In genomic region chr4:174929346-174929745, GRCh38 we compare ENCODE assay signal across 2 cellular contexts.
TF ChIP-seq lines count a peak whose summit lies in the region.

No MANE protein-coding gene starts in this region.

TF ChIP-seq in GM23338, 12 proteins besides CTCF, POLR2A, EP300 and RAD21:
- TF ChIP-seq POLR2AphosphoS5 (IDR thresholded peaks at IDR 0.05; ENCODE audit: low read depth) (no peak), ZNF331 (CRISPR knock-in tag; IDR thresholded peaks at IDR 0.05; ENCODE audit: low read depth) (no peak), ZNF114 (CRISPR knock-in tag; IDR thresholded peaks at IDR 0.05) (no peak), EZH2phosphoT487 (IDR thresholded peaks at IDR 0.05; ENCODE audit: unreplicated experiment) (no peak), ZNF462 (CRISPR knock-in tag; IDR thresholded peaks at IDR 0.05) (no peak), REST (IDR thresholded peaks at IDR 0.05; ENCODE audit: unreplicated experiment) (no peak), EZH2 (IDR thresholded peaks at IDR 0.05; ENCODE audit: low read depth, unreplicated experiment) (no peak), CREB1 (CRISPR knock-in tag; IDR thresholded peaks at IDR 0.05; ENCODE audit: low read depth) (no peak), STAT1 (IDR thresholded peaks at IDR 0.05; ENCODE audit: unreplicated experiment) (no peak), ETS1 (IDR thresholded peaks at IDR 0.05) (no peak), NANOG (IDR thresholded peaks at IDR 0.05; ENCODE audit: borderline replicate concordance) (no peak), JUNB (IDR thresholded peaks at IDR 0.05; ENCODE audit: unreplicated experiment) (no peak)

TF ChIP-seq in H1, 55 proteins besides CTCF, POLR2A, EP300 and RAD21:
- TF ChIP-seq CBX8 (IDR thresholded peaks at IDR 0.05; ENCODE audit: borderline replicate concordance, low read depth, low read length) = no peak
- TF ChIP-seq TAF1 (IDR thresholded peaks at IDR 0.05; ENCODE audit: low read depth, low read length) = no peak
- TF ChIP-seq HDAC2 (IDR thresholded peaks at IDR 0.05; ENCODE audit: borderline replicate concordance in 1 of 2, low read depth in 2 of 2, low read length in 2 of 2) = no peak
- TF ChIP-seq TAF7 (optimal IDR thresholded peaks at IDR 0.05; ENCODE audit: borderline replicate concordance, low read depth, low read length) = no peak
- TF ChIP-seq CHD2 (IDR thresholded peaks at IDR 0.05; ENCODE audit: low read length) = no peak
- no peak for TF ChIP-seq ATF2 (IDR thresholded peaks at IDR 0.05; ENCODE audit: low read length)
- TF ChIP-seq E2F6 (IDR thresholded peaks at IDR 0.05) = peak; percentile 40; the same call in 1 of the 2 replicates
